In the genomic region with DNA sequence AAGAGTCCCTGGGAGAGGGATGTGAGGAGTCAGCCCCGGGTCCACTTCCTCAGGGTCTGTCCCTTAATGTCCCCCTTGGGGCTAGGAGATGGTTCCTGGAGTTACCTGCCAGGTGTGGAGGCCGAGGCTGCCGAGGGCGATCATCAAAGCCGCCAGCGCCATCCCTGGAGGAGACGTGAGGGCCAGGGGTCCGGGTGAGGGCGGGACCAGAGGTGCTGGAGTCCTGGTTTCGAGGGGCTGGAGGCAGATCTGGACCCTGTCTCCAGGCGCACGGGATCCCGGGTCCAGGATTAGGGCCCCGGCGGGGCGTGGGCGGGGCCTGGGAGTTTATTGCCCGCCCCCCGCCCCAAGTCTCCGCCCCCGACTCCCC, we compare ENCODE assay signal across 8 cellular contexts. TPM values are rescaled to one million over a fixed set of nuclear protein-coding genes. Genes with fewer than 3 reads are reported as not detected.
DNase-seq lines count a peak whose midpoint lies in the region; ATAC-seq and TF ChIP-seq lines count a peak whose summit lies in the region.

A gene with protein sequence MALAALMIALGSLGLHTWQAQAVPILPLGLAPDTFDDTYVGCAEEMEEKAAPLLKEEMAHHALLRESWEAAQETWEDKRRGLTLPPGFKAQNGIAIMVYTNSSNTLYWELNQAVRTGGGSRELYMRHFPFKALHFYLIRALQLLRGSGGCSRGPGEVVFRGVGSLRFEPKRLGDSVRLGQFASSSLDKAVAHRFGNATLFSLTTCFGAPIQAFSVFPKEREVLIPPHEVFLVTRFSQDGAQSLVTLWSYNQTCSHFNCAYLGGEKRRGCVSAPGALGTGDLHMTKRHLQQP (minus strand): TSS at position 292 of the 370 bp plus-strand sequence. CDS start 130 bp downstream, at position 162.

- no peaks in the 10 kb centered on the region for H3K9me3 Mint-ChIP-seq in activated naive CD4-positive, alpha-beta T cell treated with anti-CD3 and anti-CD28 coated beads, Interleukin-2, amount 50 U/mL, for 24 hours

- peak within 1 kb of the TSS; percentile 50 for H3K9ac ChIP-seq in mucosa of stomach (ENCODE audit: low read length)

- DNase-seq in activated naive CD4-positive, alpha-beta T cell treated with anti-CD3 and anti-CD28 coated beads, Interleukin-2, amount 50 U/mL, for 16 hours: no peak
- DNase-seq in choroid plexus epithelial cell (ENCODE audit: low read depth) (no peak), GM13977 (ENCODE audit: low spot score) (no peak), RKO (ENCODE audit: low spot score) (no peak)

- H3K36me3 ChIP-seq in mucosa of stomach (ENCODE audit: control insufficient read depth, insufficient read depth, low read length) (no peaks in the 10 kb centered on the region), urinary bladder (ENCODE audit: insufficient read depth) (no peaks in the 10 kb centered on the region)

- peaks cover 3% of the 10 kb centered on the region for H3K27me3 ChIP-seq in mucosa of stomach (ENCODE audit: control insufficient read depth, insufficient read depth, low read length)

- H3K9me3 ChIP-seq in mucosa of stomach (ENCODE audit: control insufficient read depth, low read length): no peaks in the 10 kb centered on the region

- peak within 1 kb of the TSS; percentile 90 for H3K4me3 Mint-ChIP-seq in activated naive CD4-positive, alpha-beta T cell treated with anti-CD3 and anti-CD28 coated beads, Interleukin-2, amount 50 U/mL, for 24 hours

- H3K27me3 Mint-ChIP-seq in activated naive CD4-positive, alpha-beta T cell treated with anti-CD3 and anti-CD28 coated beads, Interleukin-2, amount 50 U/mL, for 24 hours: peaks cover 2% of the 10 kb centered on the region

- H3K27ac ChIP-seq in urinary bladder (ENCODE audit: low read depth): peak within 1 kb of the TSS; percentile 11

- peaks cover 9% of the 10 kb centered on the region for H3K4me1 Mint-ChIP-seq in activated naive CD4-positive, alpha-beta T cell treated with anti-CD3 and anti-CD28 coated beads, Interleukin-2, amount 50 U/mL, for 24 hours

- in situ Hi-C loops in GM13977 (cut with MboI; ENCODE audit: low pct_unique_long_range_greater_than_20kb, low sequenced_read_pairs, unreplicated experiment): no loop called here

- H3K4me3 ChIP-seq in choroid plexus epithelial cell (ENCODE audit: low read depth, low read length): peak within 1 kb of the TSS; percentile 62
- H3K4me3 ChIP-seq in mucosa of stomach (ENCODE audit: low read length): peak within 1 kb of the TSS; percentile 54
- peak within 1 kb of the TSS; percentile 42 for H3K4me3 ChIP-seq in urinary bladder (ENCODE audit: low read depth, low read length)

- H3K27ac Mint-ChIP-seq in activated naive CD4-positive, alpha-beta T cell treated with anti-CD3 and anti-CD28 coated beads, Interleukin-2, amount 50 U/mL, for 24 hours: peak within 1 kb of the TSS; percentile 46

- no peaks in the 10 kb centered on the region for H3K36me3 Mint-ChIP-seq in activated naive CD4-positive, alpha-beta T cell treated with anti-CD3 and anti-CD28 coated beads, Interleukin-2, amount 50 U/mL, for 24 hours

- 9% methylated on average over 21 of the region's 21 CpGs for WGBS in urinary bladder

- H3K4me1 ChIP-seq in mucosa of stomach (ENCODE audit: control insufficient read depth, insufficient read depth, low read length) (peaks cover 15% of the 10 kb centered on the region), urinary bladder (ENCODE audit: insufficient read depth) (no peaks in the 10 kb centered on the region)

- no peak for ATAC-seq in GM18520 (IDR thresholded peaks at IDR 0.05; ENCODE audit: unreplicated experiment)

- TF ChIP-seq CTCF in choroid plexus epithelial cell (conservative IDR thresholded peaks at IDR 0.05; ENCODE audit: low read depth, low read length) (no peak), GM13977 (IDR thresholded peaks at IDR 0.05; ENCODE audit: extremely low read depth, insufficient read depth, missing control alignments) (no peak)

RNA-seq across cellular contexts. Expression of the gene that starts here (rescaled TPM):
- not detected for total RNA-seq in urinary bladder
- 0.67 TPM for polyA plus RNA-seq in urinary bladder
